10 cellular contexts compared by ENCODE assay signal in the genomic region with DNA sequence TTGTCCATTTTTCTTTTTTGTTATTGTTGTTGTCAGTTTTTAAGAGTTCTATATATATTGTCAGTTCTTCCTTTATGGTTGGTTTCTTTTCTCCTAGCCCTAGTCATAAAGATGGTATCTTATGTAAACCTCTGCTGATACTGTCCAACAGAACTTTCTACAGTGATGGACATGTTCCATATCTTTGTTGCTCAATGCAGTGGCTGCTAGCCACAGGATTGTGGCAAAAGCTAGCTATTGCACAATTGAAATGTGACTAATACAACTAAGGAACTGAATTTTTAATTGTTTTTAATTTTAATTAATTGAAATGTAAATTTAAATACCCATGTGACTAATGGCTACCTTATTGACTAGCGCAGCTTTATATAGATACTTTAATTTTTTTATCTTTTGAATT.
DNase-seq lines count a peak whose midpoint lies in the region; ATAC-seq, FAIRE-seq and TF ChIP-seq lines count a peak whose summit lies in the region.
"Had no signal": no experiment of that assay in that cellular context is flagged by ENCODE, and none has a peak within 500 bp of the region (broad histone marks: within the 10 kb centered on the region; RNA-seq: fewer than 3 reads in every experiment).

No MANE protein-coding gene starts in this region.

- ATAC-seq in GM18517 (IDR thresholded peaks at IDR 0.05; ENCODE audit: unreplicated experiment) = no peak
- ATAC-seq in HG02852 (IDR thresholded peaks at IDR 0.05; ENCODE audit: unreplicated experiment) = no peak

- H3K4me1 ChIP-seq in astrocyte (ENCODE audit: insufficient read depth, low read length) (peaks cover 11% of the 10 kb centered on the region), liver (ENCODE audit: control insufficient read depth in 4 of 4, insufficient read depth in 4 of 4, low read length in 3 of 4) (peaks cover 0 to 4% (median 4%) of the 10 kb centered on the region in 4 donors), H9 (ENCODE audit: insufficient read depth, low read length) (no peaks in the 10 kb centered on the region)

- no peak overlapping the region for H3K18ac ChIP-seq in H9 (ENCODE audit: insufficient read length, low read depth, low read length)

- H3K4me2 ChIP-seq in astrocyte (ENCODE audit: low read length) = no peak overlapping the region
- no peak overlapping the region for H3K4me2 ChIP-seq in H9 (ENCODE audit: insufficient read depth, insufficient read length, low read length)

- H3K14ac ChIP-seq in H9 (ENCODE audit: insufficient read depth, low read length) = no peak overlapping the region

- H2AK5ac ChIP-seq in H9 (ENCODE audit: insufficient read length, low read length) = no peak overlapping the region

- H4K20me1 ChIP-seq in astrocyte (ENCODE audit: insufficient read depth, low read length) (no peaks in the 10 kb centered on the region), H9 (ENCODE audit: control insufficient read depth, insufficient read depth, insufficient read length) (no peaks in the 10 kb centered on the region)

- H3K36me3 ChIP-seq in astrocyte (ENCODE audit: insufficient read depth, low read length) = no peaks in the 10 kb centered on the region
- no peaks in the 10 kb centered on the region for H3K36me3 ChIP-seq in liver (ENCODE audit: control insufficient read depth in 4 of 4, insufficient read depth in 3 of 4, low read depth in 1 of 4, low read length in 3 of 4)
- H3K36me3 ChIP-seq: WERI-Rb-1 had no signal

- H3K9ac ChIP-seq in astrocyte (ENCODE audit: low read length) (no peak overlapping the region), liver (ENCODE audit: low read depth in 1 of 2, low read length in 2 of 2) (no peak overlapping the region), H9 (ENCODE audit: extremely low read depth, insufficient read length, low read length) (no peak overlapping the region)

- no peak overlapping the region for H4K8ac ChIP-seq in H9 (replicated peaks; ENCODE audit: insufficient read length, low read depth, low read length)

- no peak overlapping the region for H3K27ac ChIP-seq in astrocyte (ENCODE audit: low read depth, low read length)
- H3K27ac ChIP-seq in liver (ENCODE audit: low read depth in 1 of 2, low read length in 2 of 2) = no peak overlapping the region
- no peak overlapping the region for H3K27ac ChIP-seq in H9 (ENCODE audit: insufficient read length, low read depth, low read length)
- H3K27ac ChIP-seq: WERI-Rb-1 had no signal

- H2BK12ac ChIP-seq in H9 (ENCODE audit: insufficient read length, low read depth, low read length) = no peak overlapping the region

- no peaks in the 10 kb centered on the region for H3K23me2 ChIP-seq in H9 (ENCODE audit: insufficient read length, low read depth, low read length, poor library complexity, severe bottlenecking)

- H4K5ac ChIP-seq in H9 (ENCODE audit: insufficient read length, low read depth, low read length) = no peak overlapping the region

- H3K9me3 Mint-ChIP-seq in astrocyte (ENCODE audit: unreplicated experiment) = no peaks in the 10 kb centered on the region
- peaks cover 3% of the 10 kb centered on the region in 2 experiments; a peak in 2 of 5 replicates for H3K9me3 Mint-ChIP-seq in H9

- H3K4me3 Mint-ChIP-seq in astrocyte (ENCODE audit: unreplicated experiment) = no peak overlapping the region
- no peak overlapping the region for H3K4me3 Mint-ChIP-seq in H9

- no peaks in the 10 kb centered on the region for H3K27me3 ChIP-seq in astrocyte (ENCODE audit: insufficient read depth, low read length)
- H3K27me3 ChIP-seq in liver (ENCODE audit: control insufficient read depth in 4 of 4, insufficient read depth in 4 of 4, low read length in 3 of 4) = no peaks in the 10 kb centered on the region
- H3K27me3 ChIP-seq in H9 (ENCODE audit: insufficient read depth, low read length) = no peaks in the 10 kb centered on the region

- no peaks in the 10 kb centered on the region for H3K79me1 ChIP-seq in H9 (ENCODE audit: insufficient read depth, low read depth, low read length, poor library complexity, severe bottlenecking)

- H3K9me3 ChIP-seq in astrocyte (ENCODE audit: insufficient read depth, low read depth, low read length) = no peaks in the 10 kb centered on the region
- no peaks in the 10 kb centered on the region for H3K9me3 ChIP-seq in liver (ENCODE audit: control insufficient read depth in 4 of 4, low read length in 3 of 4)
- no peaks in the 10 kb centered on the region for H3K9me3 ChIP-seq in H9 (ENCODE audit: control insufficient read depth, low read depth, low read length)

- no peak overlapping the region for H2BK15ac ChIP-seq in H9 (ENCODE audit: low read depth, low read length)

- H3K36me3 Mint-ChIP-seq in astrocyte (ENCODE audit: low read depth, unreplicated experiment) (no peaks in the 10 kb centered on the region), H9 (ENCODE audit: insufficient read depth in 1 of 3, low read depth in 3 of 3) (no peaks in the 10 kb centered on the region; a peak in 1 of 7 replicates)

- no peak overlapping the region for H3K4ac ChIP-seq in H9 (ENCODE audit: low read depth, low read length)

- no peaks in the 10 kb centered on the region for H3K27me3 Mint-ChIP-seq in astrocyte (ENCODE audit: low read depth, unreplicated experiment)
- H3K27me3 Mint-ChIP-seq in H9 (ENCODE audit: low read depth) = no peaks in the 10 kb centered on the region

- H3K4me1 Mint-ChIP-seq in astrocyte (ENCODE audit: low read depth, unreplicated experiment) (peaks cover 20% of the 10 kb centered on the region), H9 (no peaks in the 10 kb centered on the region)

- no peak overlapping the region for H4K91ac ChIP-seq in H9 (ENCODE audit: insufficient read length, low read depth, low read length)

- H2BK120ac ChIP-seq in H9 (ENCODE audit: low read depth, low read length, poor library complexity, severe bottlenecking) = no peak overlapping the region

- TF ChIP-seq RAD21 in liver (IDR thresholded peaks at IDR 0.05) = peak; percentile 36 to 45

- no peak overlapping the region for H3K56ac ChIP-seq in H9 (ENCODE audit: insufficient read length, low read depth, low read length)

- DNase-seq in AG20443 (ENCODE audit: low spot score) = peak; percentile 25
- peak; percentile 78 for DNase-seq in M059J (ENCODE audit: low read depth)
- peak; percentile 66 for DNase-seq in astrocyte (ENCODE audit: low read depth)
- no peak for DNase-seq in frontal cortex (ENCODE audit: low spot score in 2 of 2)
- DNase-seq in H9 = no peak
- DNase-seq: activated gamma-delta T cell, WERI-Rb-1 had no signal

- H3K4me3 ChIP-seq in astrocyte (ENCODE audit: insufficient read depth, low read depth, low read length) (no peak overlapping the region), liver (ENCODE audit: low read depth in 1 of 3, low read length in 3 of 3) (no peak overlapping the region)

- H2AFZ ChIP-seq in astrocyte (ENCODE audit: low read depth, low read length) (no peak overlapping the region), H9 (ENCODE audit: low read length) (no peak overlapping the region)

- 78% methylated on average over 1 of the region's 1 CpG for WGBS in liver
- no CpG with 5 or more reads among the region's 1 CpG for WGBS in H9 (ENCODE audit: extremely low coverage, insufficient read length, low lambda C conversion rate)

- no peak overlapping the region for H3K23ac ChIP-seq in H9 (ENCODE audit: insufficient read length, low read depth, low read length)

- no peak for FAIRE-seq in astrocyte (lab: Jason Lieb, UNC)
- no peak for FAIRE-seq in frontal cortex (lab: Jason Lieb, UNC)

- no peak overlapping the region for H3T11ph ChIP-seq in H9 (ENCODE audit: low read length)

- no peak overlapping the region for H2BK20ac ChIP-seq in H9 (ENCODE audit: low read depth, low read length, poor library complexity, severe bottlenecking)

- H3K79me2 ChIP-seq in astrocyte (ENCODE audit: insufficient read depth, low read length) (no peaks in the 10 kb centered on the region), H9 (ENCODE audit: insufficient read depth, low read length) (no peaks in the 10 kb centered on the region)

- H2BK5ac ChIP-seq in H9 (ENCODE audit: insufficient read length, low read length) = no peak overlapping the region

- TF ChIP-seq CTCF in astrocyte (IDR thresholded peaks at IDR 0.05; ENCODE audit: insufficient read depth, low read depth, low read length) = no peak
- no peak for TF ChIP-seq CTCF in liver (IDR thresholded peaks at IDR 0.05; ENCODE audit: low read depth, low read length, missing input control)
- no peak for TF ChIP-seq CTCF in H9 (conservative IDR thresholded peaks at IDR 0.05)

- peak overlapping the region; percentile 81 for H3K27ac Mint-ChIP-seq in astrocyte (ENCODE audit: unreplicated experiment)
- H3K27ac Mint-ChIP-seq in H9 = no peak overlapping the region

TF ChIP-seq in liver, 16 proteins besides CTCF, POLR2A, EP300 and RAD21:
- TF ChIP-seq JUND (IDR thresholded peaks at IDR 0.05) (peak; percentile 61 to 84), FOXA1 (IDR thresholded peaks at IDR 0.05) (no peak), YY1 (IDR thresholded peaks at IDR 0.05) (peak; percentile 84), RXRA (IDR thresholded peaks at IDR 0.05) (peak in 1 of 2 donors; percentile 59), HNF4A (conservative IDR thresholded peaks at IDR 0.05) (peak; percentile 41 to 68), FOXA2 (IDR thresholded peaks at IDR 0.05) (peak; percentile 56), EGR1 (IDR thresholded peaks at IDR 0.05; ENCODE audit: low read depth in 2 of 2) (peak in 1 of 2 donors; percentile 49), GABPA (IDR thresholded peaks at IDR 0.05 in 1 of 2, conservative IDR thresholded peaks at IDR 0.05 in 1 of 2) (no peak)
- TF ChIP-seq, protein P1, sequence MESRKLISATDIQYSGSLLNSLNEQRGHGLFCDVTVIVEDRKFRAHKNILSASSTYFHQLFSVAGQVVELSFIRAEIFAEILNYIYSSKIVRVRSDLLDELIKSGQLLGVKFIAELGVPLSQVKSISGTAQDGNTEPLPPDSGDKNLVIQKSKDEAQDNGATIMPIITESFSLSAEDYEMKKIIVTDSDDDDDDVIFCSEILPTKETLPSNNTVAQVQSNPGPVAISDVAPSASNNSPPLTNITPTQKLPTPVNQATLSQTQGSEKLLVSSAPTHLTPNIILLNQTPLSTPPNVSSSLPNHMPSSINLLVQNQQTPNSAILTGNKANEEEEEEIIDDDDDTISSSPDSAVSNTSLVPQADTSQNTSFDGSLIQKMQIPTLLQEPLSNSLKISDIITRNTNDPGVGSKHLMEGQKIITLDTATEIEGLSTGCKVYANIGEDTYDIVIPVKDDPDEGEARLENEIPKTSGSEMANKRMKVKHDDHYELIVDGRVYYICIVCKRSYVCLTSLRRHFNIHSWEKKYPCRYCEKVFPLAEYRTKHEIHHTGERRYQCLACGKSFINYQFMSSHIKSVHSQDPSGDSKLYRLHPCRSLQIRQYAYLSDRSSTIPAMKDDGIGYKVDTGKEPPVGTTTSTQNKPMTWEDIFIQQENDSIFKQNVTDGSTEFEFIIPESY (IDR thresholded peaks at IDR 0.05) = peak; percentile 36
- TF ChIP-seq, protein P2, sequence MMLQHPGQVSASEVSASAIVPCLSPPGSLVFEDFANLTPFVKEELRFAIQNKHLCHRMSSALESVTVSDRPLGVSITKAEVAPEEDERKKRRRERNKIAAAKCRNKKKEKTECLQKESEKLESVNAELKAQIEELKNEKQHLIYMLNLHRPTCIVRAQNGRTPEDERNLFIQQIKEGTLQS (IDR thresholded peaks at IDR 0.05) = peak; percentile 72

Comparison
In these comparisons a context has a peak if more than half of its experiments do, and no peak if none do; other contexts are left out.
1. DNase-seq: peak in AG20443 (single experiment), M059J (single experiment) and astrocyte (single experiment); none in frontal cortex (0 of 2) and H9 (single experiment).